23 cellular contexts compared by ENCODE assay signal in genomic region chr5:34843482-34843881, GRCh38. TPM values are rescaled to one million over a fixed set of nuclear protein-coding genes. Genes with fewer than 3 reads are reported as not detected.
A peak's percentile ranks its signal among the peaks of the same experiment; 100 is the strongest.
DNase-seq lines count a peak whose midpoint lies in the region; TF ChIP-seq lines count a peak whose summit lies in the region.
"Had no signal": no experiment of that assay in that cellular context is flagged by ENCODE, and none has a peak within 500 bp of the region (broad histone marks: within the 10 kb centered on the region; RNA-seq: fewer than 3 reads in every experiment).

No MANE protein-coding gene starts in this region.

- H3K9me3 ChIP-seq in adrenal gland (replicated peaks in 1 of 3) (no peaks in the 10 kb centered on the region), parathyroid adenoma (ENCODE audit: control insufficient read depth, low read length) (no peaks in the 10 kb centered on the region)
- H3K9me3 ChIP-seq: A549, BLaER1, Peyer's patch had no signal

- H3K4me1 ChIP-seq in adrenal gland (replicated peaks in 1 of 2) (peaks cover 0 to 12% of the 10 kb centered on the region in 2 donors), parathyroid adenoma (peaks cover 31% of the 10 kb centered on the region)
- H3K4me1 ChIP-seq: A549 had no signal

- H2AFZ ChIP-seq in parathyroid adenoma: peak overlapping the region; percentile 59

- intact Hi-C loops in adrenal gland (cut with DNase I): no loop called here

- no peak overlapping the region for H3K9ac ChIP-seq in parathyroid adenoma
- H3K9ac ChIP-seq: BLaER1 had no signal

- H3K27me3 ChIP-seq in adrenal gland (no peaks in the 10 kb centered on the region), parathyroid adenoma (ENCODE audit: control insufficient read depth, insufficient read depth, low read length) (no peaks in the 10 kb centered on the region)
- H3K27me3 ChIP-seq: BLaER1, Peyer's patch had no signal

- DNase-seq in GM03348 (ENCODE audit: low spot score): peak; percentile 23
- peak in 5 of 7 donors; percentile 31 to 74 (median 56) for DNase-seq in adrenal gland
- DNase-seq in fibroblast of peridontal ligament (ENCODE audit: extremely low read depth): peak; percentile 57
- DNase-seq in HuH-7 (ENCODE audit: low spot score): no peak
- no peak for DNase-seq in GM19238 (ENCODE audit: insufficient read length, low spot score)
- DNase-seq in GM13977 (ENCODE audit: low spot score): no peak
- DNase-seq in NCI-H2107 (lab: John Stamatoyannopoulos, UW): no peak
- DNase-seq: CD4-positive, alpha-beta memory T cell; DMS153; GF-D8; Karpas-422; MM.1S; NCI-H1092; NCI-H146; NCI-H2081; NCI-H748 treated with DMSO at 0.1 percent for 48 hours; NK-92 treated with Interleukin-12 subunit alpha and Interleukin-12 subunit beta, amount 100 ng/mL, for 24 hours; Peyer's patch had no signal

- H3K4me2 ChIP-seq in parathyroid adenoma (ENCODE audit: low read length): no peak overlapping the region
- H3K4me2 ChIP-seq: A549, BLaER1 had no signal

- H3K27ac ChIP-seq in adrenal gland (no peak overlapping the region), parathyroid adenoma (peak overlapping the region; percentile 83)
- H3K27ac ChIP-seq: A549, BLaER1, Peyer's patch had no signal

- in situ Hi-C loops in GM13977 (cut with MboI; ENCODE audit: low pct_unique_long_range_greater_than_20kb, low sequenced_read_pairs, unreplicated experiment): no loop called here

- H3K79me2 ChIP-seq in parathyroid adenoma: no peaks in the 10 kb centered on the region

- no peak for TF ChIP-seq POLR2A in adrenal gland (IDR thresholded peaks at IDR 0.05)

- no peak overlapping the region for H3K4me3 ChIP-seq in adrenal gland
- no peak overlapping the region for H3K4me3 ChIP-seq in parathyroid adenoma (ENCODE audit: low read depth, low read length)
- H3K4me3 ChIP-seq: A549, BLaER1, GM12878, Peyer's patch had no signal

- H3K36me3 ChIP-seq in adrenal gland (replicated peaks in 1 of 2) (no peaks in the 10 kb centered on the region), parathyroid adenoma (ENCODE audit: control insufficient read depth, insufficient read depth, low read length) (no peaks in the 10 kb centered on the region)
- H3K36me3 ChIP-seq: BLaER1, Peyer's patch had no signal

- WGBS in adrenal gland, 4 donors: 44 to 53% (median 49%) methylated on average over 2 of the region's 2 CpGs

- TF ChIP-seq CTCF in adrenal gland (IDR thresholded peaks at IDR 0.05) (no peak), parathyroid adenoma (IDR thresholded peaks at IDR 0.05) (no peak), GM13977 (IDR thresholded peaks at IDR 0.05; ENCODE audit: extremely low read depth, insufficient read depth, missing control alignments) (no peak)

RNA-seq across cellular contexts. Expression of gene TTC23L, which starts 4.5 kb away (rescaled TPM):
- 1 to 10 TPM in 5 of 8 donors, under 1 TPM in 1, not detected in 2; 0.83 to 3.6 (median 2.9) TPM for total RNA-seq in adrenal gland
- polyA plus RNA-seq in adrenal gland: 1 to 10 TPM in 2 of 3 donors, under 1 TPM in 1; 0.40 to 4.8 (median 1.0) TPM
- total RNA-seq: Peyer's patch, Right ventricle myocardium inferior had no signal
- polyA plus RNA-seq: CD4-positive, alpha-beta memory T cell; GM12878 had no signal

Comparison
In these comparisons a context has a peak if more than half of its experiments do, and no peak if none do; other contexts are left out.
1. DNase-seq: peak in GM03348 (single experiment), adrenal gland (5 of 7) and fibroblast of peridontal ligament (single experiment); none in HuH-7 (single experiment), GM19238 (single experiment), GM13977 (single experiment) and NCI-H2107 (single experiment).